ENCODE assay signal across 8 cellular contexts in the genomic region with DNA sequence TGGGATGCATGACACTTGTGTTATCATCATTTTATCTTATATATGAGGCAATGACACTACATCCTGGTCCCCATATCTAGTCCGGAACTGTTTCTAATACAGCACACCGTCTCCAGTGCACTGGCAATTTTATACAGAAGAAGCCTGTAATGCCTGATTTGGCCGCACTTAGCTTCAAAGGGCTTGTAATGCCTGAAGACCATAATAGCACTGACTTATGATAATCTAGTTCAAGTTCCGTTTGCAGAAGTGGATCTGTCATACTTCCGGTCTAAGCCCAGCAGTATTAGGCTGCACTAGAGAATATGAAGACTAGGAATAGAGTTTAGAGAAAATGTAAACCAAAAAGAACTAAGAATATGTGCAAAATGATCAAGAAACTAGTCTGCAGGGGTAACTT. TPM values are rescaled to one million over a fixed set of nuclear protein-coding genes. Genes with fewer than 3 reads are reported as not detected.
DNase-seq lines count a peak whose midpoint lies in the region; ATAC-seq and TF ChIP-seq lines count a peak whose summit lies in the region.

No MANE protein-coding gene starts in this region.

- H3K4me3 Mint-ChIP-seq in memory B cell = peak overlapping the region; percentile 97

- no peaks in the 10 kb centered on the region for H4K20me1 ChIP-seq in OCI-LY1 (ENCODE audit: insufficient read depth, low read length)

- no peaks in the 10 kb centered on the region for H3K27me3 Mint-ChIP-seq in memory B cell

- no peak for TF ChIP-seq CTCF in 22Rv1 (IDR thresholded peaks at IDR 0.05)
- TF ChIP-seq CTCF in GM10266 (IDR thresholded peaks at IDR 0.05; ENCODE audit: control insufficient read depth, insufficient read depth, low read depth, missing control alignments) = no peak
- TF ChIP-seq CTCF in OCI-LY1 (IDR thresholded peaks at IDR 0.05; ENCODE audit: low read length) = no peak; the same call in 1 of the 2 replicates
- TF ChIP-seq CTCF in cardiac fibroblast (IDR thresholded peaks at IDR 0.05; ENCODE audit: low read depth, low read length) = peak; percentile 3

- peak overlapping the region; percentile 89 for H3K9ac ChIP-seq in OCI-LY1 (ENCODE audit: low read length)

- H3F3A ChIP-seq in OCI-LY1 (ENCODE audit: insufficient read depth, low read length) = peaks cover 6% of the 10 kb centered on the region; the same call in 1 of the 2 replicates

- H3K27ac Mint-ChIP-seq in memory B cell = peak overlapping the region; percentile 97

- H3K9me3 ChIP-seq in OCI-LY1 (ENCODE audit: low read length) = no peaks in the 10 kb centered on the region

- H3K36me3 Mint-ChIP-seq in memory B cell = peaks cover 8% of the 10 kb centered on the region

- peaks cover 39% of the 10 kb centered on the region for H3K36me3 ChIP-seq in OCI-LY1 (ENCODE audit: insufficient read depth, low read length)

- H3K4me1 Mint-ChIP-seq in memory B cell = peaks cover 21% of the 10 kb centered on the region

- peak overlapping the region; percentile 90 for H3K4me2 ChIP-seq in OCI-LY1 (ENCODE audit: low read length)

- peak; percentile 22 for DNase-seq in GM10266 (ENCODE audit: extremely low spot score)
- peak; percentile 56 to 67 for DNase-seq in cardiac fibroblast (ENCODE audit: low read depth in 2 of 2)
- DNase-seq in memory B cell (ENCODE audit: low spot score in 2 of 2) = peak; percentile 36 to 57
- no peak for DNase-seq in NCI-H1092 treated with DMSO at 0.1 percent for 48 hours (lab: John Stamatoyannopoulos, UW)
- no peak for DNase-seq in NCI-H2081 (lab: John Stamatoyannopoulos, UW)
- no peak for DNase-seq in occipital lobe (lab: John Stamatoyannopoulos, UW)

- peak overlapping the region; percentile 90 for H3K4me3 ChIP-seq in OCI-LY1 (ENCODE audit: low read depth, low read length, poor library complexity, severe bottlenecking)
- peak overlapping the region; percentile 97 to 98 for H3K4me3 ChIP-seq in cardiac fibroblast (replicated peaks in 1 of 2; ENCODE audit: low read depth in 2 of 2, low read length in 2 of 2)

- H3K27ac ChIP-seq in 22Rv1 (peak overlapping the region; percentile 88), OCI-LY1 (ENCODE audit: low read depth, low read length, poor library complexity, severe bottlenecking) (peak overlapping the region; percentile 82)

- no peak overlapping the region for H2AFZ ChIP-seq in OCI-LY1 (ENCODE audit: low read length)

- no peaks in the 10 kb centered on the region for H3K9me3 Mint-ChIP-seq in memory B cell

- peak; percentile 48 for ATAC-seq in memory B cell (ENCODE audit: low read depth)

- no peaks in the 10 kb centered on the region for H3K9me2 ChIP-seq in OCI-LY1 (ENCODE audit: low read depth, low read length)

- no peaks in the 10 kb centered on the region for H3K27me3 ChIP-seq in OCI-LY1 (ENCODE audit: insufficient read depth, low read length)

- peaks cover 59% of the 10 kb centered on the region for H3K79me2 ChIP-seq in OCI-LY1 (ENCODE audit: insufficient read depth, low read length)

- peaks cover 36% of the 10 kb centered on the region for H3K4me1 ChIP-seq in OCI-LY1 (ENCODE audit: insufficient read depth, low read length, severe bottlenecking)

RNA-seq across cellular contexts. Expression of gene BNIP2, which starts 1.3 kb away (rescaled TPM):
- total RNA-seq in occipital lobe = 81.9 TPM

RNA-seq across cellular contexts. Expression of gene GTF2A2, which starts 30.5 kb away (rescaled TPM):
- 22.3 TPM for total RNA-seq in occipital lobe

Comparison
In these comparisons a context has a peak if more than half of its experiments do, and no peak if none do; other contexts are left out.
1. DNase-seq: peak in GM10266 (single experiment), cardiac fibroblast (2 of 2) and memory B cell (2 of 2); none in NCI-H1092 treated with DMSO at 0.1 percent for 48 hours (single experiment), NCI-H2081 (0 of 2) and occipital lobe (single experiment).